Comparison of ENCODE assay signal across 9 cellular contexts in genomic region chr12:131930510-131930909, GRCh38. TPM values are rescaled to one million over a fixed set of nuclear protein-coding genes. Genes with fewer than 3 reads are reported as not detected.
DNase-seq lines count a peak whose midpoint lies in the region; ATAC-seq and TF ChIP-seq lines count a peak whose summit lies in the region.
"Had no signal": no experiment of that assay in that cellular context is flagged by ENCODE, and none has a peak within 500 bp of the region (broad histone marks: within the 10 kb centered on the region; RNA-seq: fewer than 3 reads in every experiment).

No MANE protein-coding gene starts in this region.

- no peaks in the 10 kb centered on the region for H3K27me3 ChIP-seq in AG04450 (ENCODE audit: control insufficient read depth, insufficient read depth, low read length)
- H3K27me3 ChIP-seq in IMR-90 (ENCODE audit: control insufficient read depth, insufficient read depth, low read length): no peaks in the 10 kb centered on the region
- no peaks in the 10 kb centered on the region for H3K27me3 ChIP-seq in naive thymus-derived CD4-positive, alpha-beta T cell (ENCODE audit: control insufficient read depth in 2 of 2, insufficient read depth in 2 of 2, low read length in 2 of 2)

- peak overlapping the region; percentile 91 for H3K4me2 ChIP-seq in IMR-90 (ENCODE audit: low read depth, low read length)

- intact Hi-C loops in IMR-90 (cut with micrococcal nuclease): no loop called here
- intact Hi-C loops in naive thymus-derived CD4-positive, alpha-beta T cell (cut with micrococcal nuclease): no loop called here

- H3K36me3 Mint-ChIP-seq in naive thymus-derived CD4-positive, alpha-beta T cell: peaks cover 6 to 19% (median 16%) of the 10 kb centered on the region in 5 donors

- H3K9ac ChIP-seq in IMR-90 (ENCODE audit: low read depth, low read length): peak overlapping the region; percentile 55

- TF ChIP-seq RAD21 in IMR-90 (IDR thresholded peaks at IDR 0.05; ENCODE audit: low read length): no peak

- no peak overlapping the region for H2BK120ac ChIP-seq in IMR-90 (ENCODE audit: low read depth, low read length)

- peak overlapping the region; percentile 78 for H2AK5ac ChIP-seq in IMR-90 (ENCODE audit: low read depth, low read length)

- H3K27ac ChIP-seq in AG04450 (ENCODE audit: low read depth, low read length): no peak overlapping the region
- H3K27ac ChIP-seq in IMR-90 (ENCODE audit: insufficient read depth, low read length): no peak overlapping the region; the same call in 1 of the 2 replicates
- peak overlapping the region; percentile 89 for H3K27ac ChIP-seq in naive thymus-derived CD4-positive, alpha-beta T cell (ENCODE audit: low read depth, low read length)

- no TSS peak for BruUV-seq in IMR-90 (replicated peaks; lab: Mats Ljungman, UMichigan)

- peaks cover 2% of the 10 kb centered on the region for H3K4me1 ChIP-seq in IMR-90 (ENCODE audit: control insufficient read depth, insufficient read depth, low read length)
- H3K4me1 ChIP-seq in naive thymus-derived CD4-positive, alpha-beta T cell (ENCODE audit: control insufficient read depth in 2 of 2, insufficient read depth in 2 of 2, low read length in 2 of 2): no peaks in the 10 kb centered on the region

- H3K79me1 ChIP-seq in IMR-90 (ENCODE audit: low read depth in 1 of 2, low read length in 2 of 2): peaks cover 12 to 34% of the 10 kb centered on the region in 2 experiments

- H3K27me3 Mint-ChIP-seq in naive thymus-derived CD4-positive, alpha-beta T cell: no peaks in the 10 kb centered on the region

- no peak overlapping the region for H2BK15ac ChIP-seq in IMR-90 (ENCODE audit: low read depth, low read length)

- no peak overlapping the region for H2BK20ac ChIP-seq in IMR-90 (ENCODE audit: low read depth, low read length)

- peak overlapping the region; percentile 82 for H2AK9ac ChIP-seq in IMR-90 (replicated peaks; ENCODE audit: low read depth, low read length, poor library complexity)

- peaks cover 15% of the 10 kb centered on the region for H3K9me1 ChIP-seq in IMR-90 (ENCODE audit: insufficient read depth, low read length)

- H4K91ac ChIP-seq in IMR-90 (ENCODE audit: insufficient read depth, low read depth, low read length): no peak overlapping the region

- H3K36me3 ChIP-seq in IMR-90 (ENCODE audit: control insufficient read depth, insufficient read depth, low read length): peaks cover 27% of the 10 kb centered on the region
- peaks cover 6 to 43% (median 9%) of the 10 kb centered on the region in 3 experiments for H3K36me3 ChIP-seq in naive thymus-derived CD4-positive, alpha-beta T cell (ENCODE audit: control insufficient read depth in 2 of 3, insufficient read depth in 3 of 3, low read length in 3 of 3)

- H4K5ac ChIP-seq in IMR-90 (ENCODE audit: low read depth, low read length): no peak overlapping the region

- H3K27ac Mint-ChIP-seq in naive thymus-derived CD4-positive, alpha-beta T cell: peak overlapping the region; percentile 60 to 88 (median 78)

- no peaks in the 10 kb centered on the region for H3K9me3 Mint-ChIP-seq in naive thymus-derived CD4-positive, alpha-beta T cell

- H3K4me3 Mint-ChIP-seq in naive thymus-derived CD4-positive, alpha-beta T cell: peak overlapping the region; percentile 77 to 100 (median 86)

- dilution Hi-C loops in IMR-90 (cut with HindIII; ENCODE audit: low sequenced_read_pairs, unreplicated experiment): no loop called here

- no peak overlapping the region for H3K56ac ChIP-seq in IMR-90 (ENCODE audit: extremely low read depth, insufficient read depth, low read length)

- DNase-seq in AG04450 (ENCODE audit: low read depth, low spot score): no peak
- DNase-seq in IMR-90: no peak
- DNase-seq in cardiac fibroblast (ENCODE audit: low read depth in 2 of 2): no peak
- no peak for DNase-seq in naive thymus-derived CD4-positive, alpha-beta T cell
- no peak for DNase-seq in LoVo (ENCODE audit: low spot score)
- no peak for DNase-seq in C1 segment of cervical spinal cord (lab: John Stamatoyannopoulos, UW)
- no peak for DNase-seq in Ammon's horn (ENCODE audit: low spot score)
- no peak for DNase-seq in H4 (ENCODE audit: low spot score)

- H3K4me1 Mint-ChIP-seq in naive thymus-derived CD4-positive, alpha-beta T cell: peaks cover 11 to 21% (median 18%) of the 10 kb centered on the region in 7 donors

- CTCF ChIA-PET in AG04450 (lab: Charles Lee) (no interaction called here), IMR-90 (lab: Yijun Ruan, JAX) (no interaction called here)
- CTCF ChIA-PET in naive thymus-derived CD4-positive, alpha-beta T cell (lab: Charles Lee): interaction anchor here (0.7 to 1.4 kb wide), 2 partner anchors 18 to 1091 kb away, joined by 3 read pairs; no protein-coding TSS in a partner anchor

- peak overlapping the region; percentile 86 for H2AFZ ChIP-seq in IMR-90 (replicated peaks; ENCODE audit: low read length, poor library complexity)

- no peak overlapping the region for H2BK5ac ChIP-seq in IMR-90 (ENCODE audit: low read depth, low read length, poor library complexity, severe bottlenecking)

- in situ Hi-C loops in IMR-90 (cut with MboI; ENCODE audit: low sequenced_read_pairs): no loop called here

- no peak for ATAC-seq in IMR-90 (ENCODE audit: low read depth)
- no peak for ATAC-seq in naive thymus-derived CD4-positive, alpha-beta T cell

- TF ChIP-seq CTCF in AG04450 (IDR thresholded peaks at IDR 0.05; ENCODE audit: low read depth, low read length): no peak
- no peak for TF ChIP-seq CTCF in IMR-90 (conservative IDR thresholded peaks at IDR 0.05; ENCODE audit: low read depth, low read length)
- TF ChIP-seq CTCF in cardiac fibroblast (IDR thresholded peaks at IDR 0.05; ENCODE audit: low read depth, low read length): no peak

- no peak overlapping the region for H3K18ac ChIP-seq in IMR-90 (ENCODE audit: low read depth, low read length)

- H3K14ac ChIP-seq in IMR-90 (replicated peaks; ENCODE audit: low read depth, low read length): 0 out of 2 replicates have a peak overlapping the region, but pooled peaks have one; percentile 83

- H3K4ac ChIP-seq in IMR-90 (ENCODE audit: low read depth, low read length): no peak overlapping the region

- POLR2A ChIA-PET in AG04450 (lab: Yijun Ruan, JAX): interaction anchor here (1.0 kb wide), 1 partner anchor 77 kb away, joined by 3 read pairs; no protein-coding TSS in a partner anchor
- POLR2A ChIA-PET in IMR-90 (lab: Charles Lee; ENCODE audit: unreplicated experiment): no interaction called here
- POLR2A ChIA-PET in naive thymus-derived CD4-positive, alpha-beta T cell (lab: Charles Lee): interaction anchor here (0.6 to 1.9 kb wide), 4 partner anchors 10 to 34 kb away, joined by 3 to 7 read pairs (median 5); partner anchors contain the start of gene EP400

- H4K20me1 ChIP-seq in IMR-90 (ENCODE audit: insufficient read depth, low read length): peaks cover 9% of the 10 kb centered on the region; the same call in 1 of the 2 replicates

- no peak for TF ChIP-seq POLR2A in IMR-90 (IDR thresholded peaks at IDR 0.05; ENCODE audit: low read depth, low read length)

- H3K9me3 ChIP-seq in AG04450 (ENCODE audit: control insufficient read depth, insufficient read depth, low read length) (peaks cover 12% of the 10 kb centered on the region; the same call in 1 of the 2 replicates), IMR-90 (ENCODE audit: control insufficient read depth, insufficient read depth, low read length) (no peaks in the 10 kb centered on the region)
- H3K9me3 ChIP-seq in naive thymus-derived CD4-positive, alpha-beta T cell (ENCODE audit: control insufficient read depth in 2 of 3, low read length in 3 of 3): no peaks in the 10 kb centered on the region
- H3K9me3 ChIP-seq: neutrophil had no signal

- H4K8ac ChIP-seq in IMR-90 (ENCODE audit: low read depth in 2 of 2, low read length in 2 of 2): peak overlapping the region in 1 of 2 experiments; percentile 58; a peak in 1 of 4 replicates

- H3K23ac ChIP-seq in IMR-90 (ENCODE audit: low read depth, low read length): peak overlapping the region; percentile 56; the same call in 1 of the 2 replicates

- H3K4me3 ChIP-seq in AG04450 (ENCODE audit: low read depth, low read length): peak overlapping the region; percentile 90
- peak overlapping the region; percentile 96 for H3K4me3 ChIP-seq in IMR-90 (ENCODE audit: insufficient read depth, low read depth, low read length)
- H3K4me3 ChIP-seq in cardiac fibroblast (replicated peaks in 1 of 2; ENCODE audit: low read depth in 2 of 2, low read length in 2 of 2): peak overlapping the region; percentile 73 to 100
- H3K4me3 ChIP-seq in naive thymus-derived CD4-positive, alpha-beta T cell (ENCODE audit: low read length): peak overlapping the region; percentile 50

- WGBS in IMR-90 (ENCODE audit: extremely low coverage in 2 of 2, insufficient read length in 1 of 2), 2 experiments: 83% methylated on average over 2 of the region's 9 CpGs; no CpG with 5 or more reads in 1 of the 2 experiments

RNA-seq across cellular contexts. Expression of gene PUS1, which starts 1.4 kb away (rescaled TPM):
- polyA plus RNA-seq in AG04450 (2011; rRNA removed): 11.4 and 13.7 TPM in 2 replicates
- 10.5 and 15.2 TPM in 2 replicates for polyA minus RNA-seq in AG04450 (2011; rRNA and poly(A)+ RNA removed)
- 11.4 and 14.0 TPM in 2 replicates for total RNA-seq in IMR-90 (2012; rRNA removed)
- 33.1 and 36.7 TPM in 2 replicates for polyA plus RNA-seq in IMR-90 (2012; rRNA removed)
- 28.6 and 35.9 TPM in 2 replicates for polyA plus RNA-seq in IMR-90 (2012; cell fraction: cytosol; rRNA removed)
- polyA plus RNA-seq in IMR-90 (2012; cell fraction: nucleus; rRNA removed; ENCODE audit: low replicate concordance): 86.5 and 151 TPM in 2 replicates
- total RNA-seq in naive thymus-derived CD4-positive, alpha-beta T cell: 10 to 100 TPM; 23.4 to 54.9 (median 49.2) TPM
- 10 to 100 TPM; 15.0 to 37.1 TPM for polyA plus RNA-seq in naive thymus-derived CD4-positive, alpha-beta T cell
- total RNA-seq in H4 (2014; rRNA removed; shearing (Covaris generic)): 6.3 and 9.0 TPM in 2 replicates

RNA-seq across cellular contexts. Expression of gene EP400, which starts 19.2 kb away (rescaled TPM):
- polyA plus RNA-seq in AG04450 (2011; rRNA removed) (5.4 and 7.3 TPM in 2 replicates), IMR-90 (2012; rRNA removed) (10.3 and 11.4 TPM in 2 replicates)
- polyA minus RNA-seq in AG04450 (2011; rRNA and poly(A)+ RNA removed): 12.8 and 13.9 TPM in 2 replicates
- 4.3 and 5.3 TPM in 2 replicates for total RNA-seq in IMR-90 (2012; rRNA removed)
- 5.7 and 6.6 TPM in 2 replicates for polyA plus RNA-seq in IMR-90 (2012; cell fraction: cytosol; rRNA removed)
- polyA plus RNA-seq in IMR-90 (2012; cell fraction: nucleus; rRNA removed; ENCODE audit: low replicate concordance): 20.1 and 26.9 TPM in 2 replicates
- total RNA-seq in naive thymus-derived CD4-positive, alpha-beta T cell: 10 to 100 TPM; 62.2 to 86.8 (median 82.6) TPM
- polyA plus RNA-seq in naive thymus-derived CD4-positive, alpha-beta T cell: 1 to 10 TPM; 2.8 to 6.0 TPM
- 5.3 and 6.7 TPM in 2 replicates for total RNA-seq in H4 (2014; rRNA removed; shearing (Covaris generic))

RNA-seq across cellular contexts. Expression of gene ULK1, which starts 36.1 kb away (rescaled TPM):
- polyA plus RNA-seq in AG04450 (2011; rRNA removed): 4.6 and 6.6 TPM in 2 replicates
- polyA minus RNA-seq in AG04450 (2011; rRNA and poly(A)+ RNA removed): 4.0 and 4.5 TPM in 2 replicates
- 1.8 and 1.9 TPM in 2 replicates for total RNA-seq in IMR-90 (2012; rRNA removed)
- 19.2 and 20.0 TPM in 2 replicates for polyA plus RNA-seq in IMR-90 (2012; rRNA removed)
- 7.8 and 17.2 TPM in 2 replicates for polyA plus RNA-seq in IMR-90 (2012; cell fraction: cytosol; rRNA removed)
- polyA plus RNA-seq in IMR-90 (2012; cell fraction: nucleus; rRNA removed; ENCODE audit: low replicate concordance): 80.3 and 166 TPM in 2 replicates
- 100 to 1,000 TPM in 1 of 5 experiments, 10 to 100 TPM in 4; 33.9 to 109 (median 43.8) TPM for total RNA-seq in naive thymus-derived CD4-positive, alpha-beta T cell
- polyA plus RNA-seq in naive thymus-derived CD4-positive, alpha-beta T cell: 1 to 10 TPM in 1 of 2 donors, under 1 TPM in 1; 0.28 to 1.6 TPM
- total RNA-seq in H4 (2014; rRNA removed; shearing (Covaris generic)): 1.9 and 2.5 TPM in 2 replicates
